In genomic region chr1:26351591-26352337, GRCh38 we compare ENCODE assay signal across 1 cellular context.
TF ChIP-seq lines count a peak whose summit lies in the region.

No MANE protein-coding gene starts in this region.

TF ChIP-seq in HepG2, 621 proteins besides CTCF, POLR2A, EP300 and RAD21 (continued from another document and continues in another):
- TF ChIP-seq ZBTB4 (CRISPR knock-in tag; IDR thresholded peaks at IDR 0.05; ENCODE audit: borderline replicate concordance) (no peak), ZNF558 (CRISPR knock-in tag; IDR thresholded peaks at IDR 0.05; ENCODE audit: borderline replicate concordance) (no peak), SMARCC2 (IDR thresholded peaks at IDR 0.05) (no peak), ATM (IDR thresholded peaks at IDR 0.05; ENCODE audit: borderline replicate concordance) (no peak), ZNF251 (CRISPR knock-in tag; IDR thresholded peaks at IDR 0.05) (no peak), ZNF839 (CRISPR knock-in tag; IDR thresholded peaks at IDR 0.05; ENCODE audit: borderline replicate concordance) (no peak), ZNF292 (CRISPR knock-in tag; IDR thresholded peaks at IDR 0.05; ENCODE audit: borderline replicate concordance, low read depth) (peak; percentile 68; the same call in 1 of the 2 replicates), ZNF773 (CRISPR knock-in tag; IDR thresholded peaks at IDR 0.05; ENCODE audit: borderline replicate concordance) (no peak), ZSCAN22 (CRISPR knock-in tag; IDR thresholded peaks at IDR 0.05) (0 out of 2 replicates have a peak, but pooled peaks have one; percentile 12), NCOA5 (CRISPR knock-in tag; IDR thresholded peaks at IDR 0.05) (no peak), ZNF367 (CRISPR knock-in tag; IDR thresholded peaks at IDR 0.05; ENCODE audit: borderline replicate concordance) (no peak), ZNF337 (CRISPR knock-in tag; IDR thresholded peaks at IDR 0.05; ENCODE audit: borderline replicate concordance, low read depth) (no peak), KDM5B (CRISPR knock-in tag; IDR thresholded peaks at IDR 0.05; ENCODE audit: borderline replicate concordance) (no peak), ZBTB7B (CRISPR knock-in tag; IDR thresholded peaks at IDR 0.05) (0 out of 2 replicates have a peak, but pooled peaks have one; percentile 23), ZXDC (CRISPR knock-in tag; IDR thresholded peaks at IDR 0.05) (no peak), ZFX (CRISPR knock-in tag; IDR thresholded peaks at IDR 0.05; ENCODE audit: low read depth) (peak; percentile 50), PAWR (CRISPR knock-in tag; IDR thresholded peaks at IDR 0.05; ENCODE audit: borderline replicate concordance) (no peak), ARID3A (IDR thresholded peaks at IDR 0.05; ENCODE audit: low read depth, low read length) (0 out of 2 replicates have a peak, but pooled peaks have one; percentile 19), POLR2AphosphoS2 (IDR thresholded peaks at IDR 0.05; ENCODE audit: low read depth, low read length) (no peak), ZNF672 (CRISPR knock-in tag; IDR thresholded peaks at IDR 0.05) (no peak), ZNF562 (CRISPR knock-in tag; IDR thresholded peaks at IDR 0.05; ENCODE audit: borderline replicate concordance) (no peak), ZNF143 (CRISPR knock-in tag; IDR thresholded peaks at IDR 0.05) (no peak), FOXC1 (CRISPR knock-in tag; IDR thresholded peaks at IDR 0.05; ENCODE audit: borderline replicate concordance) (no peak), THAP11 (CRISPR knock-in tag; IDR thresholded peaks at IDR 0.05) (peak; percentile 61), ZNF12 (CRISPR knock-in tag; IDR thresholded peaks at IDR 0.05) (no peak), USF2 (IDR thresholded peaks at IDR 0.05; ENCODE audit: low read depth, low read length) (no peak), USF2 (CRISPR knock-in tag; IDR thresholded peaks at IDR 0.05; ENCODE audit: borderline replicate concordance) (no peak), CHCHD3 (CRISPR knock-in tag; IDR thresholded peaks at IDR 0.05) (no peak), ZFP36L2 (CRISPR knock-in tag; IDR thresholded peaks at IDR 0.05) (no peak), CEBPB (IDR thresholded peaks at IDR 0.05; ENCODE audit: borderline replicate concordance, low read depth, low read length) (peak; percentile 49; the same call in 1 of the 2 replicates), CBX5 (CRISPR knock-in tag; IDR thresholded peaks at IDR 0.05; ENCODE audit: borderline replicate concordance) (no peak; the same call in 1 of the 2 replicates), ZNF431 (CRISPR knock-in tag; IDR thresholded peaks at IDR 0.05; ENCODE audit: borderline replicate concordance, low read depth) (0 out of 2 replicates have a peak, but pooled peaks have one; percentile 1), ZNF740 (CRISPR knock-in tag; IDR thresholded peaks at IDR 0.05) (no peak), ZNF597 (CRISPR knock-in tag; IDR thresholded peaks at IDR 0.05) (no peak), NCOA2 (CRISPR knock-in tag; IDR thresholded peaks at IDR 0.05) (peak; percentile 75), GFI1 (CRISPR knock-in tag; IDR thresholded peaks at IDR 0.05; ENCODE audit: borderline replicate concordance) (peak; percentile 72; the same call in 1 of the 2 replicates), MTERF4 (CRISPR knock-in tag; IDR thresholded peaks at IDR 0.05) (no peak), CERS6 (CRISPR knock-in tag; IDR thresholded peaks at IDR 0.05) (no peak), RNF219 (CRISPR knock-in tag; IDR thresholded peaks at IDR 0.05) (no peak), THAP7 (CRISPR knock-in tag; IDR thresholded peaks at IDR 0.05) (no peak), ZMYM2 (CRISPR knock-in tag; IDR thresholded peaks at IDR 0.05) (no peak), ETS1 (CRISPR knock-in tag; IDR thresholded peaks at IDR 0.05) (no peak), PHF20 (CRISPR knock-in tag; IDR thresholded peaks at IDR 0.05) (no peak), FOXJ3 (CRISPR knock-in tag; IDR thresholded peaks at IDR 0.05; ENCODE audit: borderline replicate concordance) (no peak), ZNF766 (CRISPR knock-in tag; IDR thresholded peaks at IDR 0.05; ENCODE audit: borderline replicate concordance) (no peak), CREBL2 (CRISPR knock-in tag; IDR thresholded peaks at IDR 0.05; ENCODE audit: borderline replicate concordance) (no peak), NCOA1 (CRISPR knock-in tag; IDR thresholded peaks at IDR 0.05) (no peak), SAFB2 (CRISPR knock-in tag; IDR thresholded peaks at IDR 0.05; ENCODE audit: borderline replicate concordance, low read depth) (no peak), HES4 (CRISPR knock-in tag; IDR thresholded peaks at IDR 0.05; ENCODE audit: borderline replicate concordance) (no peak)
